ENCODE assay signal across 27 cellular contexts in genomic region chr6:52077180-52077884, GRCh38. TPM values are rescaled to one million over a fixed set of nuclear protein-coding genes. Genes with fewer than 3 reads are reported as not detected.
DNase-seq lines count a peak whose midpoint lies in the region; ATAC-seq, FAIRE-seq and TF ChIP-seq lines count a peak whose summit lies in the region.
"Had no signal": no experiment of that assay in that cellular context is flagged by ENCODE, and none has a peak within 500 bp of the region (broad histone marks: within the 10 kb centered on the region; RNA-seq: fewer than 3 reads in every experiment).

No MANE protein-coding gene starts in this region.

- CTCF ChIA-PET in H1 (lab: Charles Lee; ENCODE audit: partially characterized antibody) = interaction anchor here (0.7 to 4.0 kb wide), 9 partner anchors 9 to 186 kb away, joined by 3 to 17 read pairs (median 4); partner anchors contain the start of gene PKHD1

- no peak overlapping the region for H2AFZ ChIP-seq in H1 (ENCODE audit: low read length)

- H3K4me1 ChIP-seq in HUES48 (ENCODE audit: control insufficient read depth, insufficient read depth, low read length) (peaks cover 52% of the 10 kb centered on the region), H1 (replicated peaks in 1 of 4; ENCODE audit: control insufficient read depth in 3 of 4, insufficient read depth in 4 of 4, low read length in 3 of 4) (peaks cover 2 to 17% (median 14%) of the 10 kb centered on the region in 4 experiments; a peak in 5 of 7 replicates), SJCRH30 (peaks cover 9% of the 10 kb centered on the region; the same call in 1 of the 2 replicates)
- H3K4me1 ChIP-seq: Caco-2, suprapubic skin, uterus had no signal

- FAIRE-seq in H1 (lab: Jason Lieb, UNC) = peak; percentile 60
- FAIRE-seq: RCC 7860 had no signal

- no peak overlapping the region for H4K8ac ChIP-seq in H1 (ENCODE audit: extremely low read depth, insufficient read depth, low read length)

- H3K27ac ChIP-seq in HUES48 (ENCODE audit: low read depth, low read length) (peak overlapping the region; percentile 95), H1 (ENCODE audit: low read depth, low read length) (0 out of 2 replicates have a peak overlapping the region, but pooled peaks have one; percentile 34), SJCRH30 (no peak overlapping the region)
- H3K27ac ChIP-seq: BLaER1, dorsolateral prefrontal cortex, KMS-11, suprapubic skin, uterus had no signal

- no peak overlapping the region for H3K23ac ChIP-seq in H1 (ENCODE audit: insufficient read length)

- H3K23me2 ChIP-seq in H1 (ENCODE audit: low read depth, low read length) = peaks cover 6% of the 10 kb centered on the region; the same call in 1 of the 2 replicates

- H2BK20ac ChIP-seq in H1 (ENCODE audit: low read length) = peak overlapping the region; percentile 24; the same call in 1 of the 2 replicates

- intact Hi-C loops in left colon (cut with DNase I, micrococcal nuclease) = no loop called here

- H3K4me3 ChIP-seq in HUES48 (ENCODE audit: low read depth, low read length) (peak overlapping the region; percentile 41), H1 (ENCODE audit: extremely low read depth in 1 of 4, insufficient read depth in 2 of 4, low read depth in 3 of 4, low read length in 4 of 4) (peak overlapping the region in 2 of 4 experiments; percentile 27 to 32; a peak in 5 of 8 replicates), SJCRH30 (no peak overlapping the region)
- H3K4me3 ChIP-seq: BLaER1, dorsolateral prefrontal cortex, SK-N-MC, suprapubic skin, uterus had no signal

- H3K18ac ChIP-seq in H1 (ENCODE audit: extremely low read depth, low read length) = peak overlapping the region; percentile 68

- DNase-seq in ACHN = peak; percentile 86
- DNase-seq in H1 (ENCODE audit: low read depth in 1 of 2, low spot score in 2 of 2) = peak in 1 of 2 experiments; percentile 59
- peak; percentile 98 for DNase-seq in kidney glomerular epithelial cell (lab: John Stamatoyannopoulos, UW)
- DNase-seq in stimulated activated CD4-positive, alpha-beta T cell treated with anti-CD3 and anti-CD28 coated beads, Interleukin-2, amount 100 ng/mL, for 48 hours = no peak
- DNase-seq in amniotic stem cell (lab: John Stamatoyannopoulos, UW) = no peak
- no peak for DNase-seq in SJCRH30
- DNase-seq in left colon = no peak
- DNase-seq: activated CD4-positive, CD25-positive, alpha-beta regulatory T cell treated with anti-CD3 and anti-CD28 coated beads, Interleukin-2, amount 50 U/mL, for 72 hours; activated naive CD4-positive, alpha-beta T cell treated with Interleukin-2 at 50 U/mL for 16 hours; activated T-cell treated with anti-CD3 and anti-CD28 coated beads, Interleukin-2, amount 50 U/mL, for 4 hours; Caco-2; dorsolateral prefrontal cortex; hippocampal formation; MV-4-11; NCI-H187; stimulated activated CD4-positive, alpha-beta T cell treated with anti-CD3 and anti-CD28 coated beads, Interleukin-15, amount 100 ng/mL, for 24 hours; T-helper 9 cell; uterus had no signal

- peak overlapping the region; percentile 60 to 76 for H3K4me2 ChIP-seq in H1 (ENCODE audit: insufficient read depth in 1 of 2, low read depth in 2 of 2, low read length in 2 of 2)
- H3K4me2 ChIP-seq: KMS-11 had no signal

- H4K91ac ChIP-seq in H1 (replicated peaks; ENCODE audit: insufficient read length, low read length) = peak overlapping the region; percentile 29

- peak overlapping the region; percentile 0 for H2BK120ac ChIP-seq in H1 (replicated peaks; ENCODE audit: low read depth, low read length)

- peak overlapping the region; percentile 86; the same call in 1 of the 2 replicates for H2BK5ac ChIP-seq in H1 (ENCODE audit: low read depth, low read length)

- TF ChIP-seq EP300 in H1 (IDR thresholded peaks at IDR 0.05; ENCODE audit: borderline replicate concordance in 1 of 2, low read depth in 2 of 2, low read length in 2 of 2) = 0 out of 3 replicates have a peak, but pooled peaks of 1 of the 2 experiments have one; percentile 11

- H4K5ac ChIP-seq in H1 (ENCODE audit: insufficient read length, low read depth, low read length) = peak overlapping the region; percentile 16

- no peak; a peak in 1 of 4 replicates for TF ChIP-seq RAD21 in H1 (IDR thresholded peaks at IDR 0.05 in 1 of 2, conservative IDR thresholded peaks at IDR 0.05 in 1 of 2; ENCODE audit: low read depth in 2 of 2, low read length in 2 of 2)

- no peak overlapping the region for H3K9ac ChIP-seq in HUES48 (ENCODE audit: low read depth, low read length)
- peak overlapping the region in 1 of 4 experiments; percentile 26; a peak in 2 of 7 replicates for H3K9ac ChIP-seq in H1 (replicated peaks in 1 of 4; ENCODE audit: extremely low read depth in 1 of 4, low read depth in 3 of 4, low read length in 3 of 4)
- H3K9ac ChIP-seq: BLaER1, KMS-11 had no signal

- ATAC-seq in left colon = no peak
- ATAC-seq: activated T-cell treated with anti-CD3 and anti-CD28 coated beads, Interleukin-2, amount 50 U/mL, for 4 hours; sciatic nerve had no signal

- no peak overlapping the region for H3K14ac ChIP-seq in H1 (ENCODE audit: insufficient read length)

- H2BK15ac ChIP-seq in H1 (ENCODE audit: low read length) = no peak overlapping the region

- WGBS in H1 (ENCODE audit: extremely low coverage in 1 of 2, insufficient coverage in 1 of 2, insufficient read length in 1 of 2, insufficient replicate concordance in 2 of 2, low coverage in 1 of 2, low lambda C conversion rate in 2 of 2, missing lambda C conversion rate in 1 of 2), 2 experiments = 19% methylated on average over 3 of the region's 3 CpGs; no CpG with 5 or more reads in 1 of the 2 experiments

- no peak overlapping the region for H3K4ac ChIP-seq in H1 (replicated peaks; ENCODE audit: insufficient read length, low read depth, low read length)

- H3K36me3 ChIP-seq in HUES48 (ENCODE audit: control insufficient read depth, insufficient read depth, low read length) (no peaks in the 10 kb centered on the region), H1 (ENCODE audit: control insufficient read depth in 2 of 4, insufficient read depth in 4 of 4, low read length in 3 of 4) (no peaks in the 10 kb centered on the region), SJCRH30 (no peaks in the 10 kb centered on the region)
- H3K36me3 ChIP-seq: BLaER1, suprapubic skin, uterus had no signal

- H3K79me1 ChIP-seq in H1 (ENCODE audit: low read depth, low read length) = no peaks in the 10 kb centered on the region

- H3K79me2 ChIP-seq in H1 (ENCODE audit: control insufficient read depth in 1 of 2, insufficient read depth in 2 of 2, low read length in 2 of 2) = no peaks in the 10 kb centered on the region

- no peak for TF ChIP-seq CTCF in H1 (IDR thresholded peaks at IDR 0.05; ENCODE audit: control extremely low read depth in 1 of 3, insufficient read depth in 1 of 3, low read depth in 1 of 3, low read length in 3 of 3)

- no peaks in the 10 kb centered on the region for H3K9me3 ChIP-seq in HUES48 (ENCODE audit: control insufficient read depth, insufficient read depth, low read length)
- no peaks in the 10 kb centered on the region for H3K9me3 ChIP-seq in H1 (ENCODE audit: insufficient read depth in 2 of 2, low read depth in 1 of 2, low read length in 1 of 2)
- H3K9me3 ChIP-seq in SJCRH30 (replicated peaks) = no peaks in the 10 kb centered on the region
- H3K9me3 ChIP-seq: BLaER1, Caco-2, suprapubic skin, uterus had no signal

- no peak overlapping the region for H3K56ac ChIP-seq in H1 (replicated peaks; ENCODE audit: insufficient read length, low read depth, low read length)

- no peak for TF ChIP-seq POLR2A in H1 (IDR thresholded peaks at IDR 0.05; ENCODE audit: control extremely low read depth in 1 of 2, low read depth in 2 of 2, low read length in 2 of 2)

- in situ Hi-C loops in ACHN (cut with HindIII; ENCODE audit: low pct_ligation_motif_present, low pct_unique_long_range_greater_than_20kb, low sequenced_read_pairs) = no loop called here

- no peaks in the 10 kb centered on the region for H4K20me1 ChIP-seq in H1 (replicated peaks in 1 of 2; ENCODE audit: control insufficient read depth in 1 of 2, insufficient read depth in 2 of 2, low read length in 2 of 2)
- H4K20me1 ChIP-seq: BLaER1 had no signal

- H2BK12ac ChIP-seq in H1 (ENCODE audit: low read depth, low read length) = peak overlapping the region; percentile 73; the same call in 1 of the 2 replicates

- H3K27me3 ChIP-seq in HUES48 (ENCODE audit: control insufficient read depth, insufficient read depth, low read length) (no peaks in the 10 kb centered on the region), H1 (replicated peaks in 1 of 4; ENCODE audit: control insufficient read depth in 3 of 4, extremely low read depth in 1 of 4, insufficient read depth in 3 of 4, low read length in 3 of 4) (no peaks in the 10 kb centered on the region; a peak in 1 of 7 replicates), SJCRH30 (no peaks in the 10 kb centered on the region)
- H3K27me3 ChIP-seq: BLaER1 had no signal

- H2AK5ac ChIP-seq in H1 (ENCODE audit: low read depth, low read length) = peak overlapping the region; percentile 34; the same call in 1 of the 2 replicates

- POLR2A ChIA-PET in H1 (lab: Charles Lee; ENCODE audit: partially characterized antibody) = interaction anchor here (0.9 to 1.4 kb wide), 3 partner anchors 8 to 183 kb away, joined by 3 to 4 read pairs (median 4); no protein-coding TSS in a partner anchor

TF ChIP-seq in H1, 55 proteins besides CTCF, POLR2A, EP300 and RAD21 (continues in another document):
- TF ChIP-seq E2F6 (IDR thresholded peaks at IDR 0.05) = no peak
- peak; percentile 91 for TF ChIP-seq RBBP5 (IDR thresholded peaks at IDR 0.05; ENCODE audit: borderline replicate concordance, low read depth, low read length)
- no peak for TF ChIP-seq SIX5 (IDR thresholded peaks at IDR 0.05; ENCODE audit: low read depth, low read length)
- peak in 1 of 2 experiments; percentile 83; a peak in 2 of 4 replicates for TF ChIP-seq HDAC2 (IDR thresholded peaks at IDR 0.05; ENCODE audit: borderline replicate concordance in 1 of 2, low read depth in 2 of 2, low read length in 2 of 2)

RNA-seq across cellular contexts. Expression of gene PKHD1, which starts 10.1 kb away (rescaled TPM):
- 0.09 and 0.11 TPM in 2 replicates for total RNA-seq in H1 (2021; fragmentation: NEBNext Ultra II Directional; extraction: Animal tissue kit (Norgen Biotek cat#: 25700))
- 0.03 and 0.06 TPM in 2 replicates for polyA plus RNA-seq in H1 (2011; rRNA removed)
- 0.03 TPM for polyA plus RNA-seq in H1 (2011; cell fraction: cytosol; rRNA removed)
- polyA plus RNA-seq in H1 (2011; cell fraction: nucleus; rRNA removed) = 0.09 TPM
- polyA plus RNA-seq in H1 (2012, experiment 1 of 2) = 0.03 to 0.05 TPM (median 0.03 TPM) in 4 replicates
- polyA plus RNA-seq in H1 (2012, experiment 2 of 2) = not detected
- 0.02 TPM for polyA plus RNA-seq in H1 (2013, experiment 1 of 2)
- polyA plus RNA-seq in H1 (2013, experiment 2 of 2) = 0.04 TPM
- polyA minus RNA-seq in H1 (2011; rRNA and poly(A)+ RNA removed) = 0.44 and 0.63 TPM in 2 replicates
- 0.07 TPM for polyA minus RNA-seq in H1 (2011; cell fraction: cytosol; rRNA and poly(A)+ RNA removed)
- polyA minus RNA-seq in H1 (2011; cell fraction: nucleus; rRNA and poly(A)+ RNA removed) = 0.80 TPM
- total RNA-seq in SJCRH30 (2014; rRNA removed; shearing (Covaris generic)) = 0.53 and 0.71 TPM in 2 replicates
- total RNA-seq in left colon = under 1 TPM; 0.12 to 0.20 TPM
- total RNA-seq: activated T-cell treated with anti-CD3 and anti-CD28 coated beads, Interleukin-2, amount 50 U/mL, for 4 hours; fibroblast of villous mesenchyme; osteoblast had no signal

Comparison
In these comparisons a context has a peak if more than half of its experiments do, and no peak if none do; other contexts are left out.
1. DNase-seq: peak in ACHN (single experiment) and kidney glomerular epithelial cell (single experiment); none in stimulated activated CD4-positive, alpha-beta T cell treated with anti-CD3 and anti-CD28 coated beads, Interleukin-2, amount 100 ng/mL, for 48 hours (0 of 2), amniotic stem cell (single experiment), SJCRH30 (0 of 2) and left colon (0 of 2).